Comparison of ENCODE assay signal across 8 cellular contexts in genomic region chr2:47033102-47033880, GRCh38.
DNase-seq lines count a peak whose midpoint lies in the region; ATAC-seq lines count a peak whose summit lies in the region.

No MANE protein-coding gene starts in this region.

- ATAC-seq in HG03196 (IDR thresholded peaks at IDR 0.05; ENCODE audit: unreplicated experiment) = no peak

- H3K27me3 ChIP-seq in NT2/D1 (ENCODE audit: insufficient read depth, insufficient read length) = no peaks in the 10 kb centered on the region

- H3K9me3 ChIP-seq in NT2/D1 (ENCODE audit: insufficient read depth, low read length) = no peaks in the 10 kb centered on the region

- H3K4me1 ChIP-seq in NT2/D1 (ENCODE audit: insufficient read depth, insufficient read length) = peaks cover 25% of the 10 kb centered on the region

- peak; percentile 56 for DNase-seq in Daoy (ENCODE audit: low read depth)
- no peak for DNase-seq in NT2/D1 (ENCODE audit: low read depth, low spot score)
- DNase-seq in fibroblast of gingiva (ENCODE audit: low read depth) = peak; percentile 16
- DNase-seq in retina = peak; percentile 74
- DNase-seq in LoVo (ENCODE audit: low spot score) = no peak
- DNase-seq in GM03348 (ENCODE audit: low spot score) = no peak
- no peak for DNase-seq in mesenteric fat pad (ENCODE audit: low spot score)

- H3K9ac ChIP-seq in NT2/D1 (ENCODE audit: insufficient read length, low read depth) = peak overlapping the region; percentile 66

- H3K36me3 ChIP-seq in NT2/D1 (ENCODE audit: insufficient read depth, insufficient read length, low read length) = peaks cover 37% of the 10 kb centered on the region

- H3K4me3 ChIP-seq in NT2/D1 (ENCODE audit: insufficient read length, low read depth) = no peak overlapping the region

Comparison
In these comparisons a context has a peak if more than half of its experiments do, and no peak if none do; other contexts are left out.
1. DNase-seq: peak in Daoy (single experiment), fibroblast of gingiva (single experiment) and retina (single experiment); none in NT2/D1 (single experiment), LoVo (single experiment), GM03348 (single experiment) and mesenteric fat pad (single experiment).